ENCODE assay signal across 11 cellular contexts in genomic region chr13:40565282-40566148, GRCh38.
DNase-seq lines count a peak whose midpoint lies in the region; ATAC-seq and TF ChIP-seq lines count a peak whose summit lies in the region.
"Had no signal": no experiment of that assay in that cellular context is flagged by ENCODE, and none has a peak within 500 bp of the region (broad histone marks: within the 10 kb centered on the region; RNA-seq: fewer than 3 reads in every experiment).

No MANE protein-coding gene starts in this region.

- H3K9ac ChIP-seq in BLaER1 (no peak overlapping the region), neural progenitor cell (no peak overlapping the region)
- H3K9ac ChIP-seq: SK-N-SH had no signal

- no peaks in the 10 kb centered on the region for H3K27me3 Mint-ChIP-seq in activated naive CD8-positive, alpha-beta T cell
- no peaks in the 10 kb centered on the region for H3K27me3 Mint-ChIP-seq in mesothelial cell of epicardium (ENCODE audit: low read depth)
- H3K27me3 Mint-ChIP-seq in neural progenitor cell (ENCODE audit: insufficient read depth, low read depth), result peaks cover 3% of the 10 kb centered on the region
- no peaks in the 10 kb centered on the region for H3K27me3 Mint-ChIP-seq in glutamatergic neuron (ENCODE audit: unreplicated experiment)

- H3K4me3 Mint-ChIP-seq in activated naive CD8-positive, alpha-beta T cell, result peak overlapping the region; percentile 60
- H3K4me3 Mint-ChIP-seq in mesothelial cell of epicardium, result no peak overlapping the region
- no peak overlapping the region for H3K4me3 Mint-ChIP-seq in neural progenitor cell
- no peak overlapping the region for H3K4me3 Mint-ChIP-seq in glutamatergic neuron (ENCODE audit: unreplicated experiment)

- no peaks in the 10 kb centered on the region for H3K27me3 ChIP-seq in BLaER1
- H3K27me3 ChIP-seq in neural progenitor cell, result no peaks in the 10 kb centered on the region

- peaks cover 81% of the 10 kb centered on the region for H3K4me1 ChIP-seq in BLaER1
- peaks cover 3% of the 10 kb centered on the region for H3K4me1 ChIP-seq in neural progenitor cell

- peak overlapping the region; percentile 94 for H3K27ac Mint-ChIP-seq in activated naive CD8-positive, alpha-beta T cell
- H3K27ac Mint-ChIP-seq in mesothelial cell of epicardium, result peak overlapping the region; percentile 17
- no peak overlapping the region for H3K27ac Mint-ChIP-seq in neural progenitor cell
- no peak overlapping the region for H3K27ac Mint-ChIP-seq in glutamatergic neuron (ENCODE audit: unreplicated experiment)

- H3K36me3 ChIP-seq in BLaER1, result peaks cover 25% of the 10 kb centered on the region
- no peaks in the 10 kb centered on the region for H3K36me3 ChIP-seq in neural progenitor cell

- H4K20me1 ChIP-seq in BLaER1 (peaks cover 100% of the 10 kb centered on the region), neural progenitor cell (ENCODE audit: low read depth) (no peaks in the 10 kb centered on the region)

- peaks cover 5% of the 10 kb centered on the region for H3K79me2 ChIP-seq in neural progenitor cell (ENCODE audit: low read depth)

- peaks cover 3% of the 10 kb centered on the region for H3K9me3 Mint-ChIP-seq in activated naive CD8-positive, alpha-beta T cell (ENCODE audit: low read depth)
- H3K9me3 Mint-ChIP-seq in mesothelial cell of epicardium, result no peaks in the 10 kb centered on the region
- no peaks in the 10 kb centered on the region for H3K9me3 Mint-ChIP-seq in neural progenitor cell
- no peaks in the 10 kb centered on the region for H3K9me3 Mint-ChIP-seq in glutamatergic neuron (ENCODE audit: unreplicated experiment)

- no peaks in the 10 kb centered on the region for H3F3A ChIP-seq in neural progenitor cell (ENCODE audit: low read depth)

- H3K4me1 Mint-ChIP-seq in activated naive CD8-positive, alpha-beta T cell (ENCODE audit: low read depth), result peaks cover 84% of the 10 kb centered on the region
- H3K4me1 Mint-ChIP-seq in mesothelial cell of epicardium, result peaks cover 52% of the 10 kb centered on the region
- H3K4me1 Mint-ChIP-seq in neural progenitor cell, result peaks cover 36% of the 10 kb centered on the region
- peaks cover 3% of the 10 kb centered on the region for H3K4me1 Mint-ChIP-seq in glutamatergic neuron (ENCODE audit: low read depth, unreplicated experiment)

- H3K4me2 ChIP-seq in BLaER1 (peak overlapping the region; percentile 61), neural progenitor cell (no peak overlapping the region)
- H3K4me2 ChIP-seq: SK-N-SH had no signal

- H2AFZ ChIP-seq in neural progenitor cell (replicated peaks), result no peak overlapping the region

- H3K4me3 ChIP-seq in BLaER1, result no peak overlapping the region
- H3K4me3 ChIP-seq in neural progenitor cell, result no peak overlapping the region

- ATAC-seq in omental fat pad (ENCODE audit: low FRiP score), result no peak

- H3K9me3 ChIP-seq in BLaER1 (peaks cover 3% of the 10 kb centered on the region; the same call in 1 of the 2 replicates), neural progenitor cell (ENCODE audit: low read depth) (no peaks in the 10 kb centered on the region)
- H3K9me3 ChIP-seq: SK-N-SH had no signal

- H3K27ac ChIP-seq in BLaER1 (no peak overlapping the region), neural progenitor cell (no peak overlapping the region)

- peak; percentile 28 for DNase-seq in EH (ENCODE audit: low read depth)
- DNase-seq in mesothelial cell of epicardium (ENCODE audit: low spot score in 2 of 2, unreplicated experiment in 2 of 2), result no peak
- DNase-seq in neural progenitor cell (ENCODE audit: low spot score), result no peak
- no peak for DNase-seq in omental fat pad (ENCODE audit: low spot score)
- DNase-seq in glutamatergic neuron, result no peak
- no peak for DNase-seq in NCI-H128 (lab: John Stamatoyannopoulos, UW; ENCODE audit: unreplicated experiment)
- DNase-seq: amniotic stem cell, NCI-H2081 treated with DMSO at 0.1 percent for 48 hours, SK-N-SH had no signal

- TF ChIP-seq CTCF in mesothelial cell of epicardium (IDR thresholded peaks at IDR 0.05; ENCODE audit: unreplicated experiment), result no peak
- TF ChIP-seq CTCF in neural progenitor cell (IDR thresholded peaks at IDR 0.05), result no peak
- TF ChIP-seq CTCF in omental fat pad (IDR thresholded peaks at IDR 0.05), result no peak
- TF ChIP-seq CTCF in glutamatergic neuron (IDR thresholded peaks at IDR 0.05; ENCODE audit: partially characterized antibody, unreplicated experiment), result no peak

- peaks cover 4% of the 10 kb centered on the region for H3K36me3 Mint-ChIP-seq in activated naive CD8-positive, alpha-beta T cell
- peaks cover 3% of the 10 kb centered on the region for H3K36me3 Mint-ChIP-seq in mesothelial cell of epicardium
- H3K36me3 Mint-ChIP-seq in neural progenitor cell, result peaks cover 5% of the 10 kb centered on the region
- no peaks in the 10 kb centered on the region for H3K36me3 Mint-ChIP-seq in glutamatergic neuron (ENCODE audit: unreplicated experiment)

Comparison
In these comparisons a context has a peak if more than half of its experiments do, and no peak if none do; other contexts are left out.
1. H3K27ac Mint-ChIP-seq: peak in activated naive CD8-positive, alpha-beta T cell (single experiment) and mesothelial cell of epicardium (single experiment); none in neural progenitor cell (single experiment) and glutamatergic neuron (single experiment).